Comparison of ENCODE assay signal across 8 cellular contexts in genomic region chr20:36461600-36462439, GRCh38.
DNase-seq lines count a peak whose midpoint lies in the region; ATAC-seq and TF ChIP-seq lines count a peak whose summit lies in the region.

No MANE protein-coding gene starts in this region.

- no peaks in the 10 kb centered on the region for H3K9me3 Mint-ChIP-seq in CD4-positive, alpha-beta T cell
- H3K9me3 Mint-ChIP-seq in activated CD8-positive, alpha-beta T cell treated with anti-CD3 and anti-CD28 coated beads for 36 hours: no peaks in the 10 kb centered on the region

- H3K9ac ChIP-seq in endocrine pancreas (ENCODE audit: control insufficient read depth, insufficient read depth, low read length) (peak overlapping the region; percentile 85), mesendoderm (ENCODE audit: low read length) (peak overlapping the region; percentile 81)

- peak overlapping the region; percentile 68 for H3K4me3 ChIP-seq in endocrine pancreas (ENCODE audit: control insufficient read depth, insufficient read depth, low read length)
- H3K4me3 ChIP-seq in mesendoderm (ENCODE audit: low read length): peak overlapping the region; percentile 68
- H3K4me3 ChIP-seq in thymus (ENCODE audit: low read length): peak overlapping the region; percentile 62

- TF ChIP-seq CTCF in CD4-positive, alpha-beta T cell (IDR thresholded peaks at IDR 0.05): no peak
- TF ChIP-seq CTCF in activated CD8-positive, alpha-beta T cell treated with anti-CD3 and anti-CD28 coated beads for 36 hours (IDR thresholded peaks at IDR 0.05): no peak

- ATAC-seq in CD4-positive, alpha-beta T cell (ENCODE audit: poor library complexity): peak; percentile 16
- ATAC-seq in GM21360 (IDR thresholded peaks at IDR 0.05; ENCODE audit: unreplicated experiment): peak; percentile 22
- peak; percentile 3 for ATAC-seq in activated CD8-positive, alpha-beta T cell treated with anti-CD3 and anti-CD28 coated beads for 36 hours

- peaks cover 34% of the 10 kb centered on the region for H3K79me2 ChIP-seq in mesendoderm (ENCODE audit: control insufficient read depth, insufficient read depth, low read length)

- H2BK5ac ChIP-seq in mesendoderm (ENCODE audit: low read length): no peak overlapping the region

- peaks cover 59% of the 10 kb centered on the region for H3K4me1 Mint-ChIP-seq in CD4-positive, alpha-beta T cell (ENCODE audit: low read depth)
- peaks cover 54% of the 10 kb centered on the region for H3K4me1 Mint-ChIP-seq in activated CD8-positive, alpha-beta T cell treated with anti-CD3 and anti-CD28 coated beads for 36 hours (ENCODE audit: low read depth)

- peak overlapping the region; percentile 84 for H3K27ac Mint-ChIP-seq in CD4-positive, alpha-beta T cell
- H3K27ac Mint-ChIP-seq in activated CD8-positive, alpha-beta T cell treated with anti-CD3 and anti-CD28 coated beads for 36 hours: peak overlapping the region; percentile 77

- H3K9me3 ChIP-seq in CD4-positive, alpha-beta T cell (ENCODE audit: control insufficient read depth, low read length): no peaks in the 10 kb centered on the region
- H3K9me3 ChIP-seq in endocrine pancreas (ENCODE audit: control insufficient read depth, low read length) (no peaks in the 10 kb centered on the region), thymus (ENCODE audit: control insufficient read depth) (no peaks in the 10 kb centered on the region)

- DNase-seq in CD4-positive, alpha-beta T cell: peak in 7 of 10 experiments; percentile 15 to 56 (median 32)
- DNase-seq in M059J (ENCODE audit: low read depth) (peak; percentile 71), mesendoderm (peak; percentile 67), NCI-H2196 treated with DMSO at 0.1 percent for 48 hours (lab: John Stamatoyannopoulos, UW; ENCODE audit: unreplicated experiment) (no peak)
- peak; percentile 47 for DNase-seq in activated CD8-positive, alpha-beta T cell treated with anti-CD3 and anti-CD28 coated beads for 36 hours

- H3K27me3 ChIP-seq in CD4-positive, alpha-beta T cell (ENCODE audit: control insufficient read depth, insufficient read depth, low read length): no peaks in the 10 kb centered on the region
- H3K27me3 ChIP-seq in endocrine pancreas (ENCODE audit: control insufficient read depth, insufficient read depth, low read length) (no peaks in the 10 kb centered on the region), mesendoderm (ENCODE audit: insufficient read depth, low read length, poor library complexity) (no peaks in the 10 kb centered on the region), thymus (ENCODE audit: control insufficient read depth, insufficient read depth) (no peaks in the 10 kb centered on the region)

- H3K23ac ChIP-seq in mesendoderm (ENCODE audit: low read length): peak overlapping the region; percentile 98

- H3K27me3 Mint-ChIP-seq in CD4-positive, alpha-beta T cell: no peaks in the 10 kb centered on the region
- H3K27me3 Mint-ChIP-seq in activated CD8-positive, alpha-beta T cell treated with anti-CD3 and anti-CD28 coated beads for 36 hours: no peaks in the 10 kb centered on the region

- no peak overlapping the region for H4K5ac ChIP-seq in mesendoderm (ENCODE audit: low read length)

- peak overlapping the region; percentile 75 for H3K27ac ChIP-seq in CD4-positive, alpha-beta T cell (ENCODE audit: low read depth, low read length)
- peak overlapping the region; percentile 57 for H3K27ac ChIP-seq in mesendoderm (ENCODE audit: low read depth, low read length)
- H3K27ac ChIP-seq in thymus (ENCODE audit: low read depth): peak overlapping the region; percentile 55

- H3K36me3 ChIP-seq in endocrine pancreas (ENCODE audit: control insufficient read depth, insufficient read depth, low read length): no peaks in the 10 kb centered on the region
- H3K36me3 ChIP-seq in mesendoderm (ENCODE audit: control insufficient read depth, insufficient read depth, low read length): no peaks in the 10 kb centered on the region
- H3K36me3 ChIP-seq in thymus (ENCODE audit: control insufficient read depth, insufficient read depth): no peaks in the 10 kb centered on the region

- POLR2A ChIA-PET in CD4-positive, alpha-beta T cell (lab: Charles Lee): interaction anchor here (0.7 to 1.4 kb wide), 12 partner anchors 10 to 720 kb away, joined by 3 to 8 read pairs (median 5); partner anchors contain the start of genes DSN1, RAB5IF, RBM39 and SCAND1
- POLR2A ChIA-PET in activated CD8-positive, alpha-beta T cell treated with anti-CD3 and anti-CD28 coated beads for 36 hours (lab: Charles Lee): interaction anchor here (0.7 to 0.9 kb wide), 2 partner anchors 380 to 507 kb away, joined by 3 to 4 read pairs; partner anchors contain the start of gene SCAND1

- H3K4me1 ChIP-seq in endocrine pancreas (ENCODE audit: control insufficient read depth, insufficient read depth, low read length) (no peaks in the 10 kb centered on the region), mesendoderm (ENCODE audit: control insufficient read depth, low read depth, low read length) (peaks cover 16% of the 10 kb centered on the region), thymus (ENCODE audit: control insufficient read depth, insufficient read depth, low read length) (peaks cover 8% of the 10 kb centered on the region)

- no peak overlapping the region for H2BK15ac ChIP-seq in mesendoderm (replicated peaks; ENCODE audit: low read depth)

- H3K4me3 Mint-ChIP-seq in CD4-positive, alpha-beta T cell: peak overlapping the region; percentile 97
- H3K4me3 Mint-ChIP-seq in activated CD8-positive, alpha-beta T cell treated with anti-CD3 and anti-CD28 coated beads for 36 hours: peak overlapping the region; percentile 83

- H3K56ac ChIP-seq in mesendoderm (ENCODE audit: low read length): peak overlapping the region; percentile 96

- H2BK120ac ChIP-seq in mesendoderm (ENCODE audit: low read depth, low read length): peak overlapping the region; percentile 94

- H3K4me2 ChIP-seq in mesendoderm (ENCODE audit: low read length): peak overlapping the region; percentile 58

- peak overlapping the region; percentile 24 for H3K18ac ChIP-seq in mesendoderm (ENCODE audit: low read length)

- peaks cover 8% of the 10 kb centered on the region for H3K36me3 Mint-ChIP-seq in CD4-positive, alpha-beta T cell (ENCODE audit: low read depth)
- H3K36me3 Mint-ChIP-seq in activated CD8-positive, alpha-beta T cell treated with anti-CD3 and anti-CD28 coated beads for 36 hours (ENCODE audit: low read depth): no peaks in the 10 kb centered on the region

- no CpG with 5 or more reads among the region's 58 CpGs for WGBS in mesendoderm (ENCODE audit: extremely low coverage, insufficient coverage, low lambda C conversion rate)
- WGBS in thymus: 2% methylated on average over 56 of the region's 58 CpGs

- CTCF ChIA-PET in CD4-positive, alpha-beta T cell (lab: Charles Lee): interaction anchor here (1.0 kb wide), 1 partner anchor 262 kb away, joined by 3 read pairs; no protein-coding TSS in a partner anchor
- CTCF ChIA-PET in activated CD8-positive, alpha-beta T cell treated with anti-CD3 and anti-CD28 coated beads for 36 hours (lab: Charles Lee): no interaction called here

- H3K4ac ChIP-seq in mesendoderm (ENCODE audit: low read depth, low read length): peak overlapping the region; percentile 99

- peaks cover 26% of the 10 kb centered on the region for H3K79me1 ChIP-seq in mesendoderm (ENCODE audit: low read length)

- intact Hi-C loops in CD4-positive, alpha-beta T cell (cut with DNase I, micrococcal nuclease): loop anchor here (2.0 to 10.0 kb wide), 7 partner anchors 110 to 1787 kb away; partner anchors contain the start of genes TGIF2 (in 2 of the 2), NDRG3 (in 1 of the 2), PIGU (in 1 of the 2) and RAB5IF (in 1 of the 2)
- intact Hi-C loops in activated CD8-positive, alpha-beta T cell treated with anti-CD3 and anti-CD28 coated beads for 36 hours (cut with micrococcal nuclease): no loop called here

- H4K8ac ChIP-seq in mesendoderm (ENCODE audit: low read depth, low read length): peak overlapping the region; percentile 29

- peak overlapping the region; percentile 52 for H2AK5ac ChIP-seq in mesendoderm (ENCODE audit: low read length)
